Comparison of ENCODE assay signal across 21 cellular contexts in the genomic region with DNA sequence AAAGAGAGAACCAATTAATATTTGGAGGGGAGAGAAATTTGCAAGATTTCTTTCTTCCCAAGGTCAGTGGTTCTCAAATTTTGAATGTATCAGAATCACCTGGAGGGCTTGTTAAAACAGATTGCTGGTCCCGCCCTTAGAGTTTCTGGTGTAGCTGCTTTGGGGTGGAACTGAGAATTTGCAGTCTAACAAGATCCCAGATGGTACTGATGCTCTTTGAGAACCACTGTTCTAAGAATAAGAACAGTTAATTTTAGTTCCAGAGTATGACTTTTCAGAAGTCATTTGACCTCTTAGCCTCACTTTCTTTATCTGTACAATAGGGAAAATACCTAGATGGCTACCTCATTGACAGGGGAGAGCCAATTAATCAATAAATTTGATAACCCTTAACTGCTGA.
"Had no signal": no experiment of that assay in that cellular context is flagged by ENCODE, and none has a peak within 500 bp of the region (broad histone marks: within the 10 kb centered on the region; RNA-seq: fewer than 3 reads in every experiment).

No MANE protein-coding gene starts in this region.

- ATAC-seq: K562, Panc1, PC-3, T-cell had no signal

- DNase-seq: Kasumi-1, MV-4-11, NCI-H1048, NCI-H1105, NCI-H1417 treated with DMSO at 0.1 percent for 48 hours, NCI-H146, NCI-H1694 treated with DMSO at 0.1 percent for 48 hours, NCI-H1930, NCI-H2081, NCI-H2107, NCI-H2227 treated with DMSO at 0.1 percent for 48 hours, NCI-H524, NCI-H526 treated with DMSO at 0.1 percent for 48 hours, NCI-H748 treated with DMSO at 0.1 percent for 48 hours, PC-3, SHP77, SK-N-SH, SW 1271, T-cell had no signal
